17 cellular contexts compared by ENCODE assay signal in the genomic region with DNA sequence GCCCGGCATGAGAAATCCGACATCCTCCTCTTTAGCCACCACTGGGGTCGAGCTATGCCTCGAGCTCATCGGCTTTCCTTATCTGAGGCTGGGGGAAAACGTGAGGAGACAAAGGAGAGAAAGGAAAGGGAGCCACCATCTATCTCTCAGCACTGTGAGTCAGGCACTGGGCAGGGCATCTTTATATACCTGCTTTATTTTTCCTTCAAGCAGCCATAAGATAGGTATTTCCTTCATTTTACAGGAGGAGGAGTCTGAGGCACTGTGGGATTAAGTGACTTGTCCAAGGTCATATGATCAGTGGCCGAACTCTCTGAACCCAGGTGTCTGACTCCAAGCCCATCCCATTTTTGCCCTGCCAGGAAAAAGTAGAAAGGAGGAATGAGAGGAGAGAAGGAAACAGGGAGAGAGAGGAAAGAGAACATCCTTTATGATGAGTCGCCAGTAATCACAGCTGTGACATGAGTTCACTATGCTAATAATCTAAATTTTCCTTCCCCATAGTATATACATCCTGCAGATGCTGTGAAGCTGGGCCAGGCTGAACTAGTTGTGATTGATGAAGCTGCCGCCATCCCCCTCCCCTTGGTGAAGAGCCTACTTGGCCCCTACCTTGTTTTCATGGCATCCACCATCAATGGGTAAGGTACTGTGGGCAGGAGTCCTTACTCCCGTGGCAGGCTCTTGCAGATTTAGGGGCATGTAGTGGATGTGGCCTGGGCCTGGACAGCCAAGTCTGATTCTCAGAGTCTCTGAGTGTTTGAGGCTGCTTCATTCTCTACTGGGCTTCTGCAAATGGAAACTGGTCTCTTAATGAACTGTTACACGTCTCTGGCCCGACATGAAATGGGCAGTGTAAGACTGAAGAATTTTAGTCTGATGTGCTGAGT.
"Had no signal": no experiment of that assay in that cellular context is flagged by ENCODE, and none has a peak within 500 bp of the region (broad histone marks: within the 10 kb centered on the region; RNA-seq: fewer than 3 reads in every experiment).

No MANE protein-coding gene starts in this region.

- H3K4me3 ChIP-seq: colonic mucosa, gastroesophageal sphincter, heart right ventricle, left ventricle myocardium inferior, suprapubic skin had no signal

- H3K4me1 ChIP-seq: colonic mucosa, gastroesophageal sphincter, suprapubic skin had no signal

- ATAC-seq: activated T-helper 17 cell treated with anti-CD3 and anti-CD28 coated beads, Interleukin-2, amount 50 U/mL, for 72 hours; gastroesophageal sphincter; heart right ventricle; natural killer cell treated with Interleukin-12 subunit alpha and Interleukin-12 subunit beta and Interleukin-15 and Interleukin-18, amount 100 ng/mL, for 72 hours had no signal

- H3K27ac ChIP-seq: colonic mucosa, gastroesophageal sphincter, heart right ventricle, left ventricle myocardium inferior, suprapubic skin, VCaP had no signal

- H3K9me3 ChIP-seq: colonic mucosa, gastroesophageal sphincter, heart right ventricle, suprapubic skin had no signal

- DNase-seq: activated CD4-positive, alpha-beta T cell treated with anti-CD3 and anti-CD28 coated beads for 1 hour; activated CD4-positive, alpha-beta T cell treated with anti-CD3 and anti-CD28 coated beads, Interleukin-2, amount 50 U/mL, for 4 hours; activated naive CD4-positive, alpha-beta T cell treated with anti-CD3 and anti-CD28 coated beads, Interleukin-2, amount 50 U/mL, for 16 hours; caudate nucleus; colonic mucosa; effector CD4-positive, alpha-beta T cell; heart right ventricle; left ventricle myocardium inferior; occipital lobe; stimulated activated CD4-positive, alpha-beta T cell treated with anti-CD3 and anti-CD28 coated beads, Interleukin-15, amount 100 ng/mL, for 24 hours; stimulated activated CD4-positive, alpha-beta T cell treated with anti-CD3 and anti-CD28 coated beads, Interleukin-4, amount 100 ng/mL, for 1 hour; trophoblast cell had no signal
